In the genomic region with DNA sequence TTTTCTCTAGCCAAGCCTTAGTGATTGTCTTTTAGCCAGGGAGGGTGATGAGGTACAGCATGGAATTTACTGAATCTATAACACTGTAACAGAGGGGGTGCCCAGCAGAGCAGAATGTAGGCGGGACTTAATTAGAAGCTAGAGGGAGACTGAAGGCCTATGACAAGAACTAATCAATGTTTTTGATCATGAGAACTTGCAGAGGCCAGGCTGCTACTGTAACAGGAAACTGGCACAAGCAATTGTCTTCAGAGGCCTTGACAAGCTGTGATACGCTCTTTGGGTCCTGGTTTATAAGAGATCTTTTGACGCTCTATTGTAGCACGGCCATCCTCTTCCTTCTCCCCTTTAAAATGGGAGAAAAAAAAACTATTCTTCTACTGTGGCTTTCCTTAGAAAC, we compare ENCODE assay signal across 3 cellular contexts.
TF ChIP-seq lines count a peak whose summit lies in the region.

No MANE protein-coding gene starts in this region.

TF ChIP-seq in SK-N-SH, 30 proteins besides CTCF, POLR2A, EP300 and RAD21:
- TF ChIP-seq GABPA (IDR thresholded peaks at IDR 0.05; ENCODE audit: low read depth) (no peak), FOXJ3 (CRISPR knock-in tag; IDR thresholded peaks at IDR 0.05) (no peak), EZH2phosphoT487 (IDR thresholded peaks at IDR 0.05; ENCODE audit: borderline replicate concordance, low read depth) (no peak), RXRA (IDR thresholded peaks at IDR 0.05; ENCODE audit: borderline replicate concordance, low read depth) (no peak)
TF ChIP-seq in SK-N-SH: peak in this region for 0.

TF ChIP-seq in SK-N-SH treated with all-trans-retinoic acid at 6 μM for 48 hours, 23 proteins besides CTCF, POLR2A, EP300 and RAD21:
- TF ChIP-seq, protein P1, sequence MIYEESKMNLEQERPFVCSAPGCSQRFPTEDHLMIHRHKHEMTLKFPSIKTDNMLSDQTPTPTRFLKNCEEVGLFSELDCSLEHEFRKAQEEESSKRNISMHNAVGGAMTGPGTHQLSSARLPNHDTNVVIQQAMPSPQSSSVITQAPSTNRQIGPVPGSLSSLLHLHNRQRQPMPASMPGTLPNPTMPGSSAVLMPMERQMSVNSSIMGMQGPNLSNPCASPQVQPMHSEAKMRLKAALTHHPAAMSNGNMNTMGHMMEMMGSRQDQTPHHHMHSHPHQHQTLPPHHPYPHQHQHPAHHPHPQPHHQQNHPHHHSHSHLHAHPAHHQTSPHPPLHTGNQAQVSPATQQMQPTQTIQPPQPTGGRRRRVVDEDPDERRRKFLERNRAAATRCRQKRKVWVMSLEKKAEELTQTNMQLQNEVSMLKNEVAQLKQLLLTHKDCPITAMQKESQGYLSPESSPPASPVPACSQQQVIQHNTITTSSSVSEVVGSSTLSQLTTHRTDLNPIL (CRISPR knock-in tag; IDR thresholded peaks at IDR 0.05; ENCODE audit: low read depth): no peak
- TF ChIP-seq TOX (CRISPR knock-in tag; IDR thresholded peaks at IDR 0.05; ENCODE audit: borderline replicate concordance) (no peak), ZNF565 (CRISPR knock-in tag; conservative IDR thresholded peaks at IDR 0.05; ENCODE audit: low read depth) (no peak), ARNTL (CRISPR knock-in tag; IDR thresholded peaks at IDR 0.05; ENCODE audit: borderline replicate concordance, low read depth) (no peak), ISL1 (CRISPR knock-in tag; IDR thresholded peaks at IDR 0.05) (no peak), BACH2 (CRISPR knock-in tag; IDR thresholded peaks at IDR 0.05; ENCODE audit: borderline replicate concordance) (no peak)
- TF ChIP-seq, protein P2, sequence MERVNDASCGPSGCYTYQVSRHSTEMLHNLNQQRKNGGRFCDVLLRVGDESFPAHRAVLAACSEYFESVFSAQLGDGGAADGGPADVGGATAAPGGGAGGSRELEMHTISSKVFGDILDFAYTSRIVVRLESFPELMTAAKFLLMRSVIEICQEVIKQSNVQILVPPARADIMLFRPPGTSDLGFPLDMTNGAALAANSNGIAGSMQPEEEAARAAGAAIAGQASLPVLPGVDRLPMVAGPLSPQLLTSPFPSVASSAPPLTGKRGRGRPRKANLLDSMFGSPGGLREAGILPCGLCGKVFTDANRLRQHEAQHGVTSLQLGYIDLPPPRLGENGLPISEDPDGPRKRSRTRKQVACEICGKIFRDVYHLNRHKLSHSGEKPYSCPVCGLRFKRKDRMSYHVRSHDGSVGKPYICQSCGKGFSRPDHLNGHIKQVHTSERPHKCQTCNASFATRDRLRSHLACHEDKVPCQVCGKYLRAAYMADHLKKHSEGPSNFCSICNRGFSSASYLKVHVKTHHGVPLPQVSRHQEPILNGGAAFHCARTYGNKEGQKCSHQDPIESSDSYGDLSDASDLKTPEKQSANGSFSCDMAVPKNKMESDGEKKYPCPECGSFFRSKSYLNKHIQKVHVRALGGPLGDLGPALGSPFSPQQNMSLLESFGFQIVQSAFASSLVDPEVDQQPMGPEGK (CRISPR knock-in tag; IDR thresholded peaks at IDR 0.05; ENCODE audit: borderline replicate concordance): no peak
- TF ChIP-seq, protein P3, sequence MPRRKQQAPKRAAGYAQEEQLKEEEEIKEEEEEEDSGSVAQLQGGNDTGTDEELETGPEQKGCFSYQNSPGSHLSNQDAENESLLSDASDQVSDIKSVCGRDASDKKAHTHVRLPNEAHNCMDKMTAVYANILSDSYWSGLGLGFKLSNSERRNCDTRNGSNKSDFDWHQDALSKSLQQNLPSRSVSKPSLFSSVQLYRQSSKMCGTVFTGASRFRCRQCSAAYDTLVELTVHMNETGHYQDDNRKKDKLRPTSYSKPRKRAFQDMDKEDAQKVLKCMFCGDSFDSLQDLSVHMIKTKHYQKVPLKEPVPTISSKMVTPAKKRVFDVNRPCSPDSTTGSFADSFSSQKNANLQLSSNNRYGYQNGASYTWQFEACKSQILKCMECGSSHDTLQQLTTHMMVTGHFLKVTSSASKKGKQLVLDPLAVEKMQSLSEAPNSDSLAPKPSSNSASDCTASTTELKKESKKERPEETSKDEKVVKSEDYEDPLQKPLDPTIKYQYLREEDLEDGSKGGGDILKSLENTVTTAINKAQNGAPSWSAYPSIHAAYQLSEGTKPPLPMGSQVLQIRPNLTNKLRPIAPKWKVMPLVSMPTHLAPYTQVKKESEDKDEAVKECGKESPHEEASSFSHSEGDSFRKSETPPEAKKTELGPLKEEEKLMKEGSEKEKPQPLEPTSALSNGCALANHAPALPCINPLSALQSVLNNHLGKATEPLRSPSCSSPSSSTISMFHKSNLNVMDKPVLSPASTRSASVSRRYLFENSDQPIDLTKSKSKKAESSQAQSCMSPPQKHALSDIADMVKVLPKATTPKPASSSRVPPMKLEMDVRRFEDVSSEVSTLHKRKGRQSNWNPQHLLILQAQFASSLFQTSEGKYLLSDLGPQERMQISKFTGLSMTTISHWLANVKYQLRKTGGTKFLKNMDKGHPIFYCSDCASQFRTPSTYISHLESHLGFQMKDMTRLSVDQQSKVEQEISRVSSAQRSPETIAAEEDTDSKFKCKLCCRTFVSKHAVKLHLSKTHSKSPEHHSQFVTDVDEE (CRISPR knock-in tag; IDR thresholded peaks at IDR 0.05): no peak

TF ChIP-seq in K562, 482 proteins besides CTCF, POLR2A, EP300 and RAD21:
- TF ChIP-seq, protein P4, sequence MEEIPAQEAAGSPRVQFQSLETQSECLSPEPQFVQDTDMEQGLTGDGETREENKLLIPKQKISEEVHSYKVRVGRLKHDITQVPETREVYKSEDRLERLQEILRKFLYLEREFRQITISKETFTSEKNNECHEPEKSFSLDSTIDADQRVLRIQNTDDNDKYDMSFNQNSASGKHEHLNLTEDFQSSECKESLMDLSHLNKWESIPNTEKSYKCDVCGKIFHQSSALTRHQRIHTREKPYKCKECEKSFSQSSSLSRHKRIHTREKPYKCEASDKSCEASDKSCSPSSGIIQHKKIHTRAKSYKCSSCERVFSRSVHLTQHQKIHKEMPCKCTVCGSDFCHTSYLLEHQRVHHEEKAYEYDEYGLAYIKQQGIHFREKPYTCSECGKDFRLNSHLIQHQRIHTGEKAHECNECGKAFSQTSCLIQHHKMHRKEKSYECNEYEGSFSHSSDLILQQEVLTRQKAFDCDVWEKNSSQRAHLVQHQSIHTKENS (CRISPR knock-in tag; IDR thresholded peaks at IDR 0.05): no peak
- TF ChIP-seq POLR3A (IDR thresholded peaks at IDR 0.05; ENCODE audit: borderline replicate concordance, extremely low read depth, insufficient read depth, insufficient read length) (no peak), POLR2B (IDR thresholded peaks at IDR 0.05; ENCODE audit: low read depth, partially characterized antibody) (no peak), ZZZ3 (IDR thresholded peaks at IDR 0.05) (no peak), BHLHE40 (IDR thresholded peaks at IDR 0.05; ENCODE audit: low read length) (no peak), CBX1 (IDR thresholded peaks at IDR 0.05; ENCODE audit: low read depth) (no peak), SAFB (IDR thresholded peaks at IDR 0.05; ENCODE audit: borderline replicate concordance, low read depth, low read length) (no peak), BCOR (IDR thresholded peaks at IDR 0.05) (no peak), RBM39 (optimal IDR thresholded peaks at IDR 0.05; ENCODE audit: low read depth, low read length) (no peak), TAF1 (IDR thresholded peaks at IDR 0.05; ENCODE audit: control insufficient read depth, extremely low read depth, insufficient read depth, low read length, severe bottlenecking) (no peak), KLF16 (IDR thresholded peaks at IDR 0.05) (no peak)
- TF ChIP-seq, protein P5, sequence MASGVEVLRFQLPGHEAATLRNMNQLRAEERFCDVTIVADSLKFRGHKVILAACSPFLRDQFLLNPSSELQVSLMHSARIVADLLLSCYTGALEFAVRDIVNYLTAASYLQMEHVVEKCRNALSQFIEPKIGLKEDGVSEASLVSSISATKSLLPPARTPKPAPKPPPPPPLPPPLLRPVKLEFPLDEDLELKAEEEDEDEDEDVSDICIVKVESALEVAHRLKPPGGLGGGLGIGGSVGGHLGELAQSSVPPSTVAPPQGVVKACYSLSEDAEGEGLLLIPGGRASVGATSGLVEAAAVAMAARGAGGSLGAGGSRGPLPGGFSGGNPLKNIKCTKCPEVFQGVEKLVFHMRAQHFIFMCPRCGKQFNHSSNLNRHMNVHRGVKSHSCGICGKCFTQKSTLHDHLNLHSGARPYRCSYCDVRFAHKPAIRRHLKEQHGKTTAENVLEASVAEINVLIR (CRISPR knock-in tag; IDR thresholded peaks at IDR 0.05): no peak
- TF ChIP-seq, protein P6, sequence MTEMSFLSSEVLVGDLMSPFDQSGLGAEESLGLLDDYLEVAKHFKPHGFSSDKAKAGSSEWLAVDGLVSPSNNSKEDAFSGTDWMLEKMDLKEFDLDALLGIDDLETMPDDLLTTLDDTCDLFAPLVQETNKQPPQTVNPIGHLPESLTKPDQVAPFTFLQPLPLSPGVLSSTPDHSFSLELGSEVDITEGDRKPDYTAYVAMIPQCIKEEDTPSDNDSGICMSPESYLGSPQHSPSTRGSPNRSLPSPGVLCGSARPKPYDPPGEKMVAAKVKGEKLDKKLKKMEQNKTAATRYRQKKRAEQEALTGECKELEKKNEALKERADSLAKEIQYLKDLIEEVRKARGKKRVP (CRISPR knock-in tag; IDR thresholded peaks at IDR 0.05): no peak
- TF ChIP-seq, protein P7, sequence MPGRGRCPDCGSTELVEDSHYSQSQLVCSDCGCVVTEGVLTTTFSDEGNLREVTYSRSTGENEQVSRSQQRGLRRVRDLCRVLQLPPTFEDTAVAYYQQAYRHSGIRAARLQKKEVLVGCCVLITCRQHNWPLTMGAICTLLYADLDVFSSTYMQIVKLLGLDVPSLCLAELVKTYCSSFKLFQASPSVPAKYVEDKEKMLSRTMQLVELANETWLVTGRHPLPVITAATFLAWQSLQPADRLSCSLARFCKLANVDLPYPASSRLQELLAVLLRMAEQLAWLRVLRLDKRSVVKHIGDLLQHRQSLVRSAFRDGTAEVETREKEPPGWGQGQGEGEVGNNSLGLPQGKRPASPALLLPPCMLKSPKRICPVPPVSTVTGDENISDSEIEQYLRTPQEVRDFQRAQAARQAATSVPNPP (IDR thresholded peaks at IDR 0.05; ENCODE audit: borderline replicate concordance, insufficient read depth, insufficient read length): no peak
